1 cellular context compared by ENCODE assay signal in genomic region chr3:159787191-159787590, GRCh38.
TF ChIP-seq lines count a peak whose summit lies in the region.

No MANE protein-coding gene starts in this region.

TF ChIP-seq in K562, 482 proteins besides CTCF, POLR2A, EP300 and RAD21 (continued from another document):
- TF ChIP-seq FOXO4 (CRISPR knock-in tag; IDR thresholded peaks at IDR 0.05) (no peak), ETS2 (tag; IDR thresholded peaks at IDR 0.05; ENCODE audit: borderline replicate concordance, poor library complexity, severe bottlenecking) (no peak), C11orf30 (IDR thresholded peaks at IDR 0.05; ENCODE audit: low read depth) (peak; percentile 19; the same call in 1 of the 2 replicates), GTF3C2 (IDR thresholded peaks at IDR 0.05; ENCODE audit: borderline replicate concordance, extremely low read depth, insufficient read length) (no peak)
